Comparison of ENCODE assay signal across 1 cellular context in the genomic region with DNA sequence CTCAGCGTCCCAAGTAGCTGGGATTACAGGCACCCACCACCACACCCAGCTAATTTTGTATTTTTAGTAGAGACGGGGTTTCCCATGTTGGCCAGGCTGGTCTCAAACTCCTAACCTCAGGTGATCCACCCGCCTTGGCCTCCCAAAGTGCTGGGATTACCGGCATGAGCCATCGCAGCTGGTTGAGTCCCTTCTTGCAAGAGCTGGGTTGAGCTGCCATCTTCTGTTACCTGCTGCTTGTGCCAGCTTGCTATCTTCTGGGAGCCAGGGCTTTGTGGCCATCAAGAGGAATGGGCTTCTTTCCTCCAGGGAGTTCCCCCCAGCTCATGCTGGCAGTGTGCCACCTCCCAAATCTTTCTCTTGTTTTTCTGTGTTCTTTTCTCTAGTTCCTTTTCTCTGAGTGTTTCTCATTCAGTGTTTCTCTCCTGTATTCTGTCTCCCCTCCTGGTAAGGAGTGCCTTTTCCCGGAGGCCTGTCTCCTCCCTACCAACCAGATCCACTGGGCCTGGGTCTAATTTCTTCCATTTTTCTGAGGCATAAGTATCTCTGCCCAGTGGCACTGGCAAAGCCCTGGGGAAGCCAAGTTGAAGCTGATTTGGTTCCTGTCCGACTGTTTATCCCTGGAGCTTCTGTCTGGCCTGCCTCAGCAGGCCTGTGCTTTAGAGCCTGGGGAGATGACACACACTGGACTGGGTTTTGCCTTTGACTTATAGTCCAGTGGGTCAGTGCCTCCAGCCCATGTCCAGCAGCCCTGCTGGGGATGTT.
TF ChIP-seq lines count a peak whose summit lies in the region.

No MANE protein-coding gene starts in this region.

TF ChIP-seq in HepG2, 621 proteins besides CTCF, POLR2A, EP300 and RAD21:
- TF ChIP-seq, protein P1, sequence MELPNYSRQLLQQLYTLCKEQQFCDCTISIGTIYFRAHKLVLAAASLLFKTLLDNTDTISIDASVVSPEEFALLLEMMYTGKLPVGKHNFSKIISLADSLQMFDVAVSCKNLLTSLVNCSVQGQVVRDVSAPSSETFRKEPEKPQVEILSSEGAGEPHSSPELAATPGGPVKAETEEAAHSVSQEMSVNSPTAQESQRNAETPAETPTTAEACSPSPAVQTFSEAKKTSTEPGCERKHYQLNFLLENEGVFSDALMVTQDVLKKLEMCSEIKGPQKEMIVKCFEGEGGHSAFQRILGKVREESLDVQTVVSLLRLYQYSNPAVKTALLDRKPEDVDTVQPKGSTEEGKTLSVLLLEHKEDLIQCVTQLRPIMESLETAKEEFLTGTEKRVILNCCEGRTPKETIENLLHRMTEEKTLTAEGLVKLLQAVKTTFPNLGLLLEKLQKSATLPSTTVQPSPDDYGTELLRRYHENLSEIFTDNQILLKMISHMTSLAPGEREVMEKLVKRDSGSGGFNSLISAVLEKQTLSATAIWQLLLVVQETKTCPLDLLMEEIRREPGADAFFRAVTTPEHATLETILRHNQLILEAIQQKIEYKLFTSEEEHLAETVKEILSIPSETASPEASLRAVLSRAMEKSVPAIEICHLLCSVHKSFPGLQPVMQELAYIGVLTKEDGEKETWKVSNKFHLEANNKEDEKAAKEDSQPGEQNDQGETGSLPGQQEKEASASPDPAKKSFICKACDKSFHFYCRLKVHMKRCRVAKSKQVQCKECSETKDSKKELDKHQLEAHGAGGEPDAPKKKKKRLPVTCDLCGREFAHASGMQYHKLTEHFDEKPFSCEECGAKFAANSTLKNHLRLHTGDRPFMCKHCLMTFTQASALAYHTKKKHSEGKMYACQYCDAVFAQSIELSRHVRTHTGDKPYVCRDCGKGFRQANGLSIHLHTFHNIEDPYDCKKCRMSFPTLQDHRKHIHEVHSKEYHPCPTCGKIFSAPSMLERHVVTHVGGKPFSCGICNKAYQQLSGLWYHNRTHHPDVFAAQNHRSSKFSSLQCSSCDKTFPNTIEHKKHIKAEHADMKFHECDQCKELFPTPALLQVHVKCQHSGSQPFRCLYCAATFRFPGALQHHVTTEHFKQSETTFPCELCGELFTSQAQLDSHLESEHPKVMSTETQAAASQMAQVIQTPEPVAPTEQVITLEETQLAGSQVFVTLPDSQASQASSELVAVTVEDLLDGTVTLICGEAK (IDR thresholded peaks at IDR 0.05): no peak
- TF ChIP-seq, protein P1 (CRISPR knock-in tag; IDR thresholded peaks at IDR 0.05): no peak
- TF ChIP-seq, protein P2, sequence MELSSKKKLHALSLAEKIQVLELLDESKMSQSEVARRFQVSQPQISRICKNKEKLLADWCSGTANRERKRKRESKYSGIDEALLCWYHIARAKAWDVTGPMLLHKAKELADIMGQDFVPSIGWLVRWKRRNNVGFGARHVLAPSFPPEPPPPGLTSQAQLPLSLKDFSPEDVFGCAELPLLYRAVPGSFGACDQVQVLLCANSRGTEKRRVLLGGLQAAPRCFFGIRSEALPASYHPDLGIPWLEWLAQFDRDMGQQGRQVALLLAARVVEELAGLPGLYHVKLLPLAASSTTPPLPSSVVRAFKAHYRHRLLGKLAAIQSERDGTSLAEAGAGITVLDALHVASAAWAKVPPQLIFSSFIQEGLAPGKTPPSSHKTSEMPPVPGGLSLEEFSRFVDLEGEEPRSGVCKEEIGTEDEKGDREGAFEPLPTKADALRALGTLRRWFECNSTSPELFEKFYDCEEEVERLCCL (CRISPR knock-in tag; IDR thresholded peaks at IDR 0.05; ENCODE audit: borderline replicate concordance): no peak
- TF ChIP-seq, protein P3, sequence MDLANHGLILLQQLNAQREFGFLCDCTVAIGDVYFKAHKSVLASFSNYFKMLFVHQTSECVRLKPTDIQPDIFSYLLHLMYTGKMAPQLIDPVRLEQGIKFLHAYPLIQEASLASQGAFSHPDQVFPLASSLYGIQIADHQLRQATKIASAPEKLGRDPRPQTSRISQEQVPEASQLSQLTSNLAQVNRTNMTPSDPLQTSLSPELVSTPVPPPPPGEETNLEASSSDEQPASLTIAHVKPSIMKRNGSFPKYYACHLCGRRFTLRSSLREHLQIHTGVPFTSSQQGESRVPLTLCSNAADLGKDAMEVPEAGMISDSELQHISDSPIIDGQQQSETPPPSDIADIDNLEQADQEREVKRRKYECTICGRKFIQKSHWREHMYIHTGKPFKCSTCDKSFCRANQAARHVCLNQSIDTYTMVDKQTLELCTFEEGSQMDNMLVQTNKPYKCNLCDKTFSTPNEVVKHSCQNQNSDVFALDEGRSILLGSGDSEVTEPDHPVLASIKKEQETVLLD (CRISPR knock-in tag; IDR thresholded peaks at IDR 0.05; ENCODE audit: low read depth): no peak
- TF ChIP-seq, protein P4, sequence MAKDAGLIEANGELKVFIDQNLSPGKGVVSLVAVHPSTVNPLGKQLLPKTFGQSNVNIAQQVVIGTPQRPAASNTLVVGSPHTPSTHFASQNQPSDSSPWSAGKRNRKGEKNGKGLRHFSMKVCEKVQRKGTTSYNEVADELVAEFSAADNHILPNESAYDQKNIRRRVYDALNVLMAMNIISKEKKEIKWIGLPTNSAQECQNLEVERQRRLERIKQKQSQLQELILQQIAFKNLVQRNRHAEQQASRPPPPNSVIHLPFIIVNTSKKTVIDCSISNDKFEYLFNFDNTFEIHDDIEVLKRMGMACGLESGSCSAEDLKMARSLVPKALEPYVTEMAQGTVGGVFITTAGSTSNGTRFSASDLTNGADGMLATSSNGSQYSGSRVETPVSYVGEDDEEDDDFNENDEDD (CRISPR knock-in tag; IDR thresholded peaks at IDR 0.05; ENCODE audit: borderline replicate concordance): no peak
- TF ChIP-seq TBP (CRISPR knock-in tag; IDR thresholded peaks at IDR 0.05) (no peak), ZNF619 (CRISPR knock-in tag; IDR thresholded peaks at IDR 0.05) (no peak), ZNF235 (CRISPR knock-in tag; IDR thresholded peaks at IDR 0.05; ENCODE audit: borderline replicate concordance) (no peak), ZNF563 (CRISPR knock-in tag; IDR thresholded peaks at IDR 0.05) (no peak), RBFOX2 (IDR thresholded peaks at IDR 0.05; ENCODE audit: low read depth, low read length) (no peak), GATAD1 (CRISPR knock-in tag; IDR thresholded peaks at IDR 0.05) (no peak), NCOR1 (IDR thresholded peaks at IDR 0.05; ENCODE audit: borderline replicate concordance, low read length) (no peak)
- TF ChIP-seq, protein P5, sequence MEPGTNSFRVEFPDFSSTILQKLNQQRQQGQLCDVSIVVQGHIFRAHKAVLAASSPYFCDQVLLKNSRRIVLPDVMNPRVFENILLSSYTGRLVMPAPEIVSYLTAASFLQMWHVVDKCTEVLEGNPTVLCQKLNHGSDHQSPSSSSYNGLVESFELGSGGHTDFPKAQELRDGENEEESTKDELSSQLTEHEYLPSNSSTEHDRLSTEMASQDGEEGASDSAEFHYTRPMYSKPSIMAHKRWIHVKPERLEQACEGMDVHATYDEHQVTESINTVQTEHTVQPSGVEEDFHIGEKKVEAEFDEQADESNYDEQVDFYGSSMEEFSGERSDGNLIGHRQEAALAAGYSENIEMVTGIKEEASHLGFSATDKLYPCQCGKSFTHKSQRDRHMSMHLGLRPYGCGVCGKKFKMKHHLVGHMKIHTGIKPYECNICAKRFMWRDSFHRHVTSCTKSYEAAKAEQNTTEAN (CRISPR knock-in tag; conservative IDR thresholded peaks at IDR 0.05): no peak
